22 cellular contexts compared by ENCODE assay signal in the genomic region with DNA sequence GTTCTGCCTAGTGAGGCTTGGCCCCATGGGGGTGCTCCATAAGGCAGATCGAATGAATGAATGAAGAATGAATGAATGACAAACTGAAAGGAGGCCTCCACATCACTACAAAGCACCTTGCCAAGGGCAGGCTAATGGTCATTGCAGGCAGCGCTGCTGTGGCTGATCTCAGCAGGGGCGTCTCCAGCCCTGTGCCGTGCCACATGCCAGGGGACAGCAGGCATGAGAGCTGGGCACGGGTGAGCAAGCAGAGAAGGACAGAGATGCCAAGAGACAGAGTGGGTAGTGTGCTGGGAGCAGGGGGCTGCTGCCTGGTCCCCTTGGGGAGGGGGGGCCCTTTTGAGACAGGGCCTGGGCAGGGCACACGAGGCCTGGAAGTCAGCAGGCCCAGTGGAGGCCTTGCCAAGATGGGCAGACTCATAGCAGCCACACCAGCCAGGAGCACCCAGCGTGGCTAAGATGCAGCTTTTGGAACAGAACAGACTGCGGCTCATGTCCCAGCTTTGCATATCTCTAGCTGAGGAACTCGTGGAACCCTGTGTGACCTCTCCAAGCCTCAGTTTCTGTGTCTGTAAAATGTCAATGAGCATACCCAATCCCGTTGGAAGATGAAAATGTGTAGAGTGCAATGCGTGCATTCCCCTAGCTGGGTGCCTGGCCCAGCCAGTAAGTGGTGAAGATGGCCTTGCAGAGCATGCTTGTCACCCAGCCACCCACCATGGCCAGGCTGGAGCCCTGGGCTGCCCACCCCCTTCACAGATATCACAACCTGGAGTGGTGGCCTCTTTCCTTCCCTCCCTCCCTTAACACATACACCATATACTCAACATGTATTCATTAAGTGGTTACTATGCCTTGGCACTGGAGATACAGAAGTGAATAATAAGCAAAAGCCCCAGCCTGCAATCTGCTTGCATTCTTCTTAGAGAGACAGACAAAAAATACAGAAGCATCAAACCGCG.
"Had no signal": no experiment of that assay in that cellular context is flagged by ENCODE, and none has a peak within 500 bp of the region (broad histone marks: within the 10 kb centered on the region; RNA-seq: fewer than 3 reads in every experiment).

No MANE protein-coding gene starts in this region.

- H3K9me3 Mint-ChIP-seq: stimulated activated memory B cell treated with anti-CD40 and anti-IgM and Interleukin-4, amounts not matched to agents 10 μg/mL and 1 μg/mL and 100 μg/mL, for 72 hours had no signal

- H3K4me1 ChIP-seq: gastrocnemius medialis, psoas muscle, sigmoid colon, SJSA1, transverse colon had no signal

- DNase-seq: activated CD4-positive, alpha-beta T cell treated with anti-CD3 and anti-CD28 coated beads for 48 hours; activated CD8-positive, alpha-beta memory T cell treated with anti-CD3 and anti-CD28 coated beads, Interleukin-2, amount 50 U/mL, for 48 hours; activated CD8-positive, alpha-beta T cell treated with anti-CD3 and anti-CD28 coated beads, Interleukin-2, amount 10 ng/mL, durations not matched to agents 7 days and 5 days; activated gamma-delta T cell; activated T-cell treated with anti-CD3 and anti-CD28 coated beads, Interleukin-2, amount 50 U/mL, for 72 hours; amniotic stem cell; brain microvascular endothelial cell; cerebellar nuclear complex; gastrocnemius medialis; left colon; mammary epithelial cell; mucosa of descending colon; naive thymus-derived CD4-positive, alpha-beta T cell; occipital lobe; psoas muscle; sigmoid colon; SW 1271; transverse colon had no signal

- H3K4me3 Mint-ChIP-seq: activated CD8-positive, alpha-beta T cell treated with anti-CD3 and anti-CD28 coated beads, Interleukin-2, amount 10 ng/mL, durations not matched to agents 7 days and 5 days; activated naive CD8-positive, alpha-beta T cell; activated T-cell treated with anti-CD3 and anti-CD28 coated beads, Interleukin-2, amount 50 U/mL, for 72 hours; naive thymus-derived CD4-positive, alpha-beta T cell; stimulated activated memory B cell treated with anti-CD40 and anti-IgM and Interleukin-4, amounts not matched to agents 10 μg/mL and 1 μg/mL and 100 μg/mL, for 72 hours; WTC11 had no signal

- H3K4me1 Mint-ChIP-seq: stimulated activated memory B cell treated with anti-CD40 and anti-IgM and Interleukin-4, amounts not matched to agents 10 μg/mL and 1 μg/mL and 100 μg/mL, for 72 hours had no signal

- H3K27ac Mint-ChIP-seq: activated CD8-positive, alpha-beta T cell treated with anti-CD3 and anti-CD28 coated beads, Interleukin-2, amount 10 ng/mL, durations not matched to agents 7 days and 5 days; activated naive CD8-positive, alpha-beta T cell; activated T-cell treated with anti-CD3 and anti-CD28 coated beads, Interleukin-2, amount 50 U/mL, for 72 hours; naive thymus-derived CD4-positive, alpha-beta T cell; stimulated activated memory B cell treated with anti-CD40 and anti-IgM and Interleukin-4, amounts not matched to agents 10 μg/mL and 1 μg/mL and 100 μg/mL, for 72 hours; WTC11 had no signal

- H3K4me3 ChIP-seq: gastrocnemius medialis, mucosa of descending colon, psoas muscle, sigmoid colon, SJSA1, transverse colon had no signal

- H3K9me3 ChIP-seq: gastrocnemius medialis, mucosa of descending colon, psoas muscle, SJSA1, transverse colon had no signal

- H3K27me3 Mint-ChIP-seq: activated naive CD8-positive, alpha-beta T cell; stimulated activated memory B cell treated with anti-CD40 and anti-IgM and Interleukin-4, amounts not matched to agents 10 μg/mL and 1 μg/mL and 100 μg/mL, for 72 hours had no signal

- H3K27me3 ChIP-seq: brain microvascular endothelial cell, gastrocnemius medialis, sigmoid colon, SJSA1, transverse colon had no signal

- ATAC-seq: activated CD8-positive, alpha-beta T cell treated with anti-CD3 and anti-CD28 coated beads, Interleukin-2, amount 10 ng/mL, durations not matched to agents 7 days and 5 days; activated T-cell treated with anti-CD3 and anti-CD28 coated beads, Interleukin-2, amount 50 U/mL, for 72 hours; gastrocnemius medialis; left colon; mucosa of descending colon; naive thymus-derived CD4-positive, alpha-beta T cell; stimulated activated memory B cell treated with anti-CD40 and anti-IgM and Interleukin-4, amounts not matched to agents 10 μg/mL and 1 μg/mL and 100 μg/mL, for 72 hours had no signal

- H3K27ac ChIP-seq: brain microvascular endothelial cell, gastrocnemius medialis, psoas muscle, sigmoid colon, SJSA1, transverse colon had no signal

- H3K36me3 Mint-ChIP-seq: activated naive CD8-positive, alpha-beta T cell; naive thymus-derived CD4-positive, alpha-beta T cell; stimulated activated memory B cell treated with anti-CD40 and anti-IgM and Interleukin-4, amounts not matched to agents 10 μg/mL and 1 μg/mL and 100 μg/mL, for 72 hours; WTC11 had no signal
